In the genomic region with DNA sequence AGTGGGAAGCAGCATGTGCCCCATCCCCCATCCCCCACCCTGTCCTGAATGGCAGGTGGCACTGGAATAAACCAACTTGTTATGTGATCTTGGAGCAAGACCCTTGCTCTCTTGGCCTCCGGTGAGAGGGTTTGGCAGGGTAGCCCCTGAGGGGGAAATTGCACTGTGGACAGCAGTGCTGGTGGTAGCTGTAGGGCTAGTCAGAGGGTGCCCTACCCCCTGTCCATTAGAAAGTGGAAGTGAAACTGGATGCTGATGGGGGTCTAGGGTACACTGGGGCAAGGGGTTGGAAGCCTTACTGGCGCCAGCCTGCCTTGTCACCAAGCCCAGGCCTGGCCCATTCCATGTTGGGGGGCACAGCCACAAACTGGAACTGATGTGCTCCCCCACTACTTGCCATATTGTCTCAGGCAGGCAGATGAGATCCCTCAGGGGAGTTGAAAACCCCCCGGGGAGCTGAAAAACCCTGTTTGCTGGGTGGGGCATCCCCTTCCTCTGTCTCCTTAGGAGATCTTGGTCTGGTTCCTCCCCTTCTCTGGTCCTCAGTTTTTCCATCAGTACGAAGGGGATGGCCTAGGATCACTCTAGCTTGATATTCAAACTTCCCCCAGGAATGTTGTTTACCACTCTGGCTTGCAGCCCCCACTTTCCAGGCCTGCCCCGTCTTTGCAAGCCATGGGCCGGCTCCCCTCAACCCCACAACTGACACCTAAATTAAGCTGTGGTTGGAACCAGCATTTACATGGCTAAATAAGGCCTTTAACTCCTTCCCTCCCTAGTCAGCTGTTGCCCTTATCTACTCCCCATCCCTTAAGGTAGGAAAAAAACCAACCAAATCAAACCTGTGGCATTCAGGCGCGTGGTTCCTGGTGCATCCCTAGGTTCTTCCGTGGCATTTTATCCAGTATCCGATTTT, we compare ENCODE assay signal across 9 cellular contexts. TPM values are rescaled to one million over a fixed set of nuclear protein-coding genes. Genes with fewer than 3 reads are reported as not detected.
DNase-seq lines count a peak whose midpoint lies in the region; ATAC-seq and TF ChIP-seq lines count a peak whose summit lies in the region.
"Had no signal": no experiment of that assay in that cellular context is flagged by ENCODE, and none has a peak within 500 bp of the region (broad histone marks: within the 10 kb centered on the region; RNA-seq: fewer than 3 reads in every experiment).

No MANE protein-coding gene starts in this region.

- TF ChIP-seq CTCF in GM12875 (IDR thresholded peaks at IDR 0.05; ENCODE audit: borderline replicate concordance, insufficient read depth, low read depth, low read length): no peak
- TF ChIP-seq CTCF in HFFc6 (IDR thresholded peaks at IDR 0.05): no peak
- TF ChIP-seq CTCF in activated B cell treated with CpG ODN at 0.5 μM for 24 hours (IDR thresholded peaks at IDR 0.05): no peak

- 0 out of 2 replicates have a peak overlapping the region, but pooled peaks have one; percentile 2 for H3K4me3 Mint-ChIP-seq in HFFc6
- peak overlapping the region; percentile 94 for H3K4me3 Mint-ChIP-seq in activated B cell treated with CpG ODN at 0.5 μM for 24 hours
- H3K4me3 Mint-ChIP-seq in activated CD4-positive, alpha-beta T cell treated with anti-CD3 and anti-CD28 coated beads for 36 hours: no peak overlapping the region
- H3K4me3 Mint-ChIP-seq: dendritic cell treated with granulocyte-macrophage colony-stimulating factor and Interleukin-4, amounts not matched to agents 40 ng/mL and 50 ng/mL, for 4 days had no signal

- H3K36me3 Mint-ChIP-seq in HFFc6 (ENCODE audit: low read depth) (no peaks in the 10 kb centered on the region), activated B cell treated with CpG ODN at 0.5 μM for 24 hours (ENCODE audit: low read depth) (peaks cover 12% of the 10 kb centered on the region)
- no peaks in the 10 kb centered on the region for H3K36me3 Mint-ChIP-seq in activated CD4-positive, alpha-beta T cell treated with anti-CD3 and anti-CD28 coated beads for 36 hours (ENCODE audit: low read depth)

- H3K4me3 ChIP-seq in GM12875 (ENCODE audit: low read depth, low read length) (peak overlapping the region; percentile 70), mucosa of stomach (ENCODE audit: low read length) (peak overlapping the region; percentile 21)

- CTCF ChIA-PET in activated B cell treated with CpG ODN at 0.5 μM for 24 hours (lab: Charles Lee): interaction anchor here (0.6 to 1.8 kb wide), 4 partner anchors 30 to 774 kb away, joined by 3 to 9 read pairs (median 4); no protein-coding TSS in a partner anchor
- CTCF ChIA-PET in activated CD4-positive, alpha-beta T cell treated with anti-CD3 and anti-CD28 coated beads for 36 hours (lab: Charles Lee): no interaction called here

- H3K9me3 ChIP-seq in mucosa of stomach (ENCODE audit: control insufficient read depth, low read length): no peaks in the 10 kb centered on the region

- peaks cover 7% of the 10 kb centered on the region for H3K27me3 Mint-ChIP-seq in HFFc6 (ENCODE audit: insufficient read depth)
- H3K27me3 Mint-ChIP-seq in activated B cell treated with CpG ODN at 0.5 μM for 24 hours: no peaks in the 10 kb centered on the region
- H3K27me3 Mint-ChIP-seq in activated CD4-positive, alpha-beta T cell treated with anti-CD3 and anti-CD28 coated beads for 36 hours: peaks cover 11% of the 10 kb centered on the region

- POLR2A ChIA-PET in activated B cell treated with CpG ODN at 0.5 μM for 24 hours (lab: Charles Lee): interaction anchor here (0.6 to 2.8 kb wide), 16 partner anchors 12 to 1133 kb away, joined by 3 to 12 read pairs (median 4); partner anchors contain the start of genes ATOX1, CD74, DCTN4 and GM2A
- POLR2A ChIA-PET in activated CD4-positive, alpha-beta T cell treated with anti-CD3 and anti-CD28 coated beads for 36 hours (lab: Charles Lee): no interaction called here

- H3K9ac ChIP-seq in mucosa of stomach (ENCODE audit: low read length): peak overlapping the region; percentile 92

- DNase-seq in HFFc6: no peak
- DNase-seq in activated B cell treated with CpG ODN at 0.5 μM for 24 hours: peak; percentile 74
- DNase-seq in NCI-H345 treated with DMSO at 0.1 percent for 48 hours (lab: John Stamatoyannopoulos, UW; ENCODE audit: unreplicated experiment): no peak
- DNase-seq in activated CD4-positive, alpha-beta T cell treated with anti-CD3 and anti-CD28 coated beads for 36 hours: no peak
- no peak for DNase-seq in NCI-H1105 (lab: John Stamatoyannopoulos, UW)
- DNase-seq in left colon: no peak

- H3K27ac Mint-ChIP-seq in HFFc6: no peak overlapping the region
- H3K27ac Mint-ChIP-seq in activated B cell treated with CpG ODN at 0.5 μM for 24 hours: peak overlapping the region; percentile 91
- H3K27ac Mint-ChIP-seq in activated CD4-positive, alpha-beta T cell treated with anti-CD3 and anti-CD28 coated beads for 36 hours: no peak overlapping the region
- H3K27ac Mint-ChIP-seq: dendritic cell treated with granulocyte-macrophage colony-stimulating factor and Interleukin-4, amounts not matched to agents 40 ng/mL and 50 ng/mL, for 4 days had no signal

- peaks cover 6% of the 10 kb centered on the region for H3K27me3 ChIP-seq in mucosa of stomach (ENCODE audit: control insufficient read depth, insufficient read depth, low read length)

- peak; percentile 81 for ATAC-seq in activated B cell treated with CpG ODN at 0.5 μM for 24 hours (ENCODE audit: low read depth)
- no peak for ATAC-seq in activated CD4-positive, alpha-beta T cell treated with anti-CD3 and anti-CD28 coated beads for 36 hours
- no peak for ATAC-seq in left colon

- H3K4me1 ChIP-seq in mucosa of stomach (ENCODE audit: control insufficient read depth, insufficient read depth, low read length): peaks cover 66% of the 10 kb centered on the region

- no peaks in the 10 kb centered on the region for H3K36me3 ChIP-seq in mucosa of stomach (ENCODE audit: control insufficient read depth, insufficient read depth, low read length)

- intact Hi-C loops in activated B cell treated with CpG ODN at 0.5 μM for 24 hours (cut with micrococcal nuclease): loop anchor here (1.0 to 10.0 kb wide), 10 partner anchors 10 to 794 kb away; partner anchors contain the start of genes GM2A, HMGXB3, RBM22 and TCOF1
- intact Hi-C loops in activated CD4-positive, alpha-beta T cell treated with anti-CD3 and anti-CD28 coated beads for 36 hours (cut with DNase I, micrococcal nuclease): loop anchor here in 1 of 2 experiments (2.0 kb wide), 1 partner anchor 31 kb away; no protein-coding TSS in a partner anchor
- intact Hi-C loops in left colon (cut with DNase I, micrococcal nuclease): no loop called here

- H3K9me3 Mint-ChIP-seq in HFFc6 (no peaks in the 10 kb centered on the region), activated B cell treated with CpG ODN at 0.5 μM for 24 hours (no peaks in the 10 kb centered on the region)
- H3K9me3 Mint-ChIP-seq in activated CD4-positive, alpha-beta T cell treated with anti-CD3 and anti-CD28 coated beads for 36 hours (ENCODE audit: low read depth): no peaks in the 10 kb centered on the region
- H3K9me3 Mint-ChIP-seq: dendritic cell treated with granulocyte-macrophage colony-stimulating factor and Interleukin-4, amounts not matched to agents 40 ng/mL and 50 ng/mL, for 4 days had no signal

- H3K4me1 Mint-ChIP-seq in HFFc6 (ENCODE audit: low read depth) (peaks cover 50% of the 10 kb centered on the region), activated B cell treated with CpG ODN at 0.5 μM for 24 hours (peaks cover 57% of the 10 kb centered on the region)
- peaks cover 20% of the 10 kb centered on the region for H3K4me1 Mint-ChIP-seq in activated CD4-positive, alpha-beta T cell treated with anti-CD3 and anti-CD28 coated beads for 36 hours

RNA-seq across cellular contexts. Expression of gene SYNPO, which starts 14.4 kb away (rescaled TPM):
- 10 to 100 TPM; 35.6 to 50.7 (median 47.8) TPM for total RNA-seq in HFFc6 (2021; fragmentation: NEBNext Ultra II Directional; extraction: Animal tissue kit (Norgen Biotek cat#: 25700))
- 49.2 and 49.3 TPM in 2 replicates for total RNA-seq in activated B cell treated with CpG ODN at 0.5 μM for 24 hours
- under 1 TPM; 0.11 to 0.14 TPM for total RNA-seq in activated CD4-positive, alpha-beta T cell treated with anti-CD3 and anti-CD28 coated beads for 36 hours
- 10 to 100 TPM; 43.6 to 73.9 TPM for total RNA-seq in left colon

RNA-seq across cellular contexts. Expression of gene MYOZ3, which starts 35.0 kb away (rescaled TPM):
- total RNA-seq in HFFc6 (2021; fragmentation: NEBNext Ultra II Directional; extraction: Animal tissue kit (Norgen Biotek cat#: 25700)): under 1 TPM in 2 of 6 experiments, not detected in 4; 0.05 to 0.14 TPM
- total RNA-seq in activated B cell treated with CpG ODN at 0.5 μM for 24 hours (0.18 TPM in 1 of 2 replicates, not detected in the other), left colon (1 to 10 TPM in 1 of 2 donors, under 1 TPM in 1; 0.31 to 1.1 TPM)
- under 1 TPM; 0.30 to 0.32 TPM for total RNA-seq in activated CD4-positive, alpha-beta T cell treated with anti-CD3 and anti-CD28 coated beads for 36 hours

Comparison
In these comparisons a context has a peak if more than half of its experiments do, and no peak if none do; other contexts are left out.
1. RNA of gene SYNPO, which starts 14.4 kb away (total RNA-seq): 43.6 to 73.9 TPM in left colon, 49.2 to 49.3 TPM in activated B cell treated with CpG ODN at 0.5 μM for 24 hours and 35.6 to 50.7 TPM in HFFc6; 0.11 to 0.14 TPM in activated CD4-positive, alpha-beta T cell treated with anti-CD3 and anti-CD28 coated beads for 36 hours; every median in the first group is over 10 times any median in the second.